In the genomic region with DNA sequence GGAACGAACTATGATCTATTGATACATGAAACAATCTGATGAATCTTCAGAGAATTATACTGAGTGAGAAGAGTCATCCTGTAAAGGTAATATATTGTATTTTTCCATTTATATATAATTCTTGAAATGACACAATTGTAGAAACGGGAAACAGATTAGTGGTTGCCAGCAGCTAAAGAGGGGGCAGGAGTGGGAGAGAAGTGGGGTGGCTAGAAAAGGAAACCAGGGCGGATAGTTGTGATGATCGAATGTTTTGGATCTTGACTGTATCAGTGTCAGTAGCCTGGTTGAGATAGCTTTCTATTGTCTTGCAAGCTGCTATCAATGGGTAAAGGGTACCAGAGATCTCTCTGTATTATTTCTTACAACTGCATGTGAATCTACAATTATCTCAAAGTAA, we compare ENCODE assay signal across 20 cellular contexts. TPM values are rescaled to one million over a fixed set of nuclear protein-coding genes. Genes with fewer than 3 reads are reported as not detected.
A peak's percentile ranks its signal among the peaks of the same experiment; 100 is the strongest.
DNase-seq lines count a peak whose midpoint lies in the region; ATAC-seq lines count a peak whose summit lies in the region.
"Had no signal": no experiment of that assay in that cellular context is flagged by ENCODE, and none has a peak within 500 bp of the region (broad histone marks: within the 10 kb centered on the region; RNA-seq: fewer than 3 reads in every experiment).

No MANE protein-coding gene starts in this region.

- peak; percentile 40 for DNase-seq in activated CD4-positive, alpha-beta memory T cell treated with anti-CD3 and anti-CD28 coated beads for 36 hours
- DNase-seq in activated CD4-positive, alpha-beta memory T cell treated with anti-CD3 and anti-CD28 coated beads, Interleukin-2, amount 10 ng/mL, durations not matched to agents 7 days and 5 days = no peak
- DNase-seq in stimulated activated CD4-positive, alpha-beta T cell treated with anti-CD3 and anti-CD28 coated beads, Interleukin-15, amount 100 ng/mL, for 24 hours = peak; percentile 24
- DNase-seq in stimulated activated CD4-positive, alpha-beta T cell treated with anti-CD3 and anti-CD28 coated beads, Interleukin-2, amount 100 ng/mL, for 24 hours = no peak
- DNase-seq: 8988T; ACHN; AML-193; BE2C; CD4-positive, alpha-beta T cell; CD8-positive, alpha-beta memory T cell; DMS 273 treated with DMSO at 0.1 percent for 48 hours; DMS79 treated with DMSO at 0.1 percent for 48 hours; GF-D8; H9 had no signal

- intact Hi-C loops in activated CD4-positive, alpha-beta memory T cell treated with anti-CD3 and anti-CD28 coated beads for 36 hours (cut with micrococcal nuclease) = loop anchor here (5.0 kb wide), 2 partner anchors 195 to 245 kb away; no protein-coding TSS in a partner anchor

- H3K9me3 Mint-ChIP-seq in activated CD4-positive, alpha-beta memory T cell treated with anti-CD3 and anti-CD28 coated beads for 36 hours = no peaks in the 10 kb centered on the region
- H3K9me3 Mint-ChIP-seq in activated CD4-positive, alpha-beta memory T cell treated with anti-CD3 and anti-CD28 coated beads, Interleukin-2, amount 10 ng/mL, durations not matched to agents 7 days and 5 days = no peaks in the 10 kb centered on the region
- no peaks in the 10 kb centered on the region for H3K9me3 Mint-ChIP-seq in activated T-helper 17 cell treated with anti-CD3 and anti-CD28 coated beads, Interleukin-2, amount 50 U/mL, for 72 hours
- H3K9me3 Mint-ChIP-seq: CD4-positive, alpha-beta T cell; CD8-positive, alpha-beta memory T cell; GM23338; H9 had no signal

- H3K36me3 Mint-ChIP-seq in activated CD4-positive, alpha-beta memory T cell treated with anti-CD3 and anti-CD28 coated beads for 36 hours = no peaks in the 10 kb centered on the region
- H3K36me3 Mint-ChIP-seq in activated CD4-positive, alpha-beta memory T cell treated with anti-CD3 and anti-CD28 coated beads, Interleukin-2, amount 10 ng/mL, durations not matched to agents 7 days and 5 days (ENCODE audit: low read depth) = no peaks in the 10 kb centered on the region
- no peaks in the 10 kb centered on the region for H3K36me3 Mint-ChIP-seq in activated T-helper 17 cell treated with anti-CD3 and anti-CD28 coated beads, Interleukin-2, amount 50 U/mL, for 72 hours (ENCODE audit: low read depth)
- H3K36me3 Mint-ChIP-seq: CD14-positive monocyte; CD8-positive, alpha-beta memory T cell had no signal

- POLR2A ChIA-PET in activated CD4-positive, alpha-beta memory T cell treated with anti-CD3 and anti-CD28 coated beads for 36 hours (lab: Charles Lee) = interaction anchor here (0.5 to 1.5 kb wide), 5 partner anchors 128 to 484 kb away, joined by 3 to 5 read pairs (median 4); no protein-coding TSS in a partner anchor
- POLR2A ChIA-PET in activated CD4-positive, alpha-beta memory T cell treated with anti-CD3 and anti-CD28 coated beads, Interleukin-2, amount 10 ng/mL, durations not matched to agents 7 days and 5 days (lab: Charles Lee) = no interaction called here

- H3K4me1 Mint-ChIP-seq in activated CD4-positive, alpha-beta memory T cell treated with anti-CD3 and anti-CD28 coated beads for 36 hours (ENCODE audit: low read depth) = peaks cover 18% of the 10 kb centered on the region
- peaks cover 14% of the 10 kb centered on the region for H3K4me1 Mint-ChIP-seq in activated CD4-positive, alpha-beta memory T cell treated with anti-CD3 and anti-CD28 coated beads, Interleukin-2, amount 10 ng/mL, durations not matched to agents 7 days and 5 days
- H3K4me1 Mint-ChIP-seq in activated T-helper 17 cell treated with anti-CD3 and anti-CD28 coated beads, Interleukin-2, amount 50 U/mL, for 72 hours = peaks cover 15% of the 10 kb centered on the region

- peak; percentile 63 for ATAC-seq in activated T-helper 17 cell treated with anti-CD3 and anti-CD28 coated beads, Interleukin-2, amount 50 U/mL, for 72 hours (replicated peaks)
- no peak for ATAC-seq in HG03439 (IDR thresholded peaks at IDR 0.05; ENCODE audit: unreplicated experiment)
- ATAC-seq: A549, GM23338, HCT116 had no signal

- H3K4me3 Mint-ChIP-seq in activated CD4-positive, alpha-beta memory T cell treated with anti-CD3 and anti-CD28 coated beads for 36 hours = no peak overlapping the region
- H3K4me3 Mint-ChIP-seq in activated CD4-positive, alpha-beta memory T cell treated with anti-CD3 and anti-CD28 coated beads, Interleukin-2, amount 10 ng/mL, durations not matched to agents 7 days and 5 days = no peak overlapping the region
- H3K4me3 Mint-ChIP-seq in activated T-helper 17 cell treated with anti-CD3 and anti-CD28 coated beads, Interleukin-2, amount 50 U/mL, for 72 hours = peak overlapping the region; percentile 11
- H3K4me3 Mint-ChIP-seq: CD14-positive monocyte; CD4-positive, alpha-beta T cell; CD8-positive, alpha-beta memory T cell; GM23338; H9 had no signal

- H3K27ac Mint-ChIP-seq in activated CD4-positive, alpha-beta memory T cell treated with anti-CD3 and anti-CD28 coated beads for 36 hours = no peak overlapping the region
- no peak overlapping the region for H3K27ac Mint-ChIP-seq in activated CD4-positive, alpha-beta memory T cell treated with anti-CD3 and anti-CD28 coated beads, Interleukin-2, amount 10 ng/mL, durations not matched to agents 7 days and 5 days
- peak overlapping the region; percentile 15 for H3K27ac Mint-ChIP-seq in activated T-helper 17 cell treated with anti-CD3 and anti-CD28 coated beads, Interleukin-2, amount 50 U/mL, for 72 hours
- H3K27ac Mint-ChIP-seq: CD14-positive monocyte; CD4-positive, alpha-beta T cell; CD8-positive, alpha-beta memory T cell; GM23338; H9 had no signal

- peaks cover 8% of the 10 kb centered on the region for H3K27me3 Mint-ChIP-seq in activated CD4-positive, alpha-beta memory T cell treated with anti-CD3 and anti-CD28 coated beads for 36 hours
- peaks cover 13% of the 10 kb centered on the region for H3K27me3 Mint-ChIP-seq in activated CD4-positive, alpha-beta memory T cell treated with anti-CD3 and anti-CD28 coated beads, Interleukin-2, amount 10 ng/mL, durations not matched to agents 7 days and 5 days
- H3K27me3 Mint-ChIP-seq in activated T-helper 17 cell treated with anti-CD3 and anti-CD28 coated beads, Interleukin-2, amount 50 U/mL, for 72 hours = no peaks in the 10 kb centered on the region

- CTCF ChIA-PET in activated CD4-positive, alpha-beta memory T cell treated with anti-CD3 and anti-CD28 coated beads for 36 hours (lab: Charles Lee) = interaction anchor here (0.9 to 7.4 kb wide), 10 partner anchors 25 to 655 kb away, joined by 3 to 151 read pairs (median 4); no protein-coding TSS in a partner anchor
- CTCF ChIA-PET in activated CD4-positive, alpha-beta memory T cell treated with anti-CD3 and anti-CD28 coated beads, Interleukin-2, amount 10 ng/mL, durations not matched to agents 7 days and 5 days (lab: Charles Lee) = interaction anchor here (0.7 to 5.7 kb wide), 15 partner anchors 8 to 511 kb away, joined by 3 to 55 read pairs (median 4); no protein-coding TSS in a partner anchor

RNA-seq across cellular contexts. Expression of a gene that starts 17.7 kb away (rescaled TPM):
- total RNA-seq in activated CD4-positive, alpha-beta memory T cell treated with anti-CD3 and anti-CD28 coated beads for 36 hours = 10 to 100 TPM; 91.9 to 92.3 TPM
- total RNA-seq in activated CD4-positive, alpha-beta memory T cell treated with anti-CD3 and anti-CD28 coated beads, Interleukin-2, amount 10 ng/mL, durations not matched to agents 7 days and 5 days = 100 to 1,000 TPM; 149 to 158 TPM
- 100 to 1,000 TPM; 147 to 167 TPM for total RNA-seq in activated T-helper 17 cell treated with anti-CD3 and anti-CD28 coated beads, Interleukin-2, amount 50 U/mL, for 72 hours

Comparison
In these comparisons a context has a peak if more than half of its experiments do, and no peak if none do; other contexts are left out.
1. DNase-seq: peak in activated CD4-positive, alpha-beta memory T cell treated with anti-CD3 and anti-CD28 coated beads for 36 hours (single experiment) and stimulated activated CD4-positive, alpha-beta T cell treated with anti-CD3 and anti-CD28 coated beads, Interleukin-15, amount 100 ng/mL, for 24 hours (single experiment); none in activated CD4-positive, alpha-beta memory T cell treated with anti-CD3 and anti-CD28 coated beads, Interleukin-2, amount 10 ng/mL, durations not matched to agents 7 days and 5 days (single experiment) and stimulated activated CD4-positive, alpha-beta T cell treated with anti-CD3 and anti-CD28 coated beads, Interleukin-2, amount 100 ng/mL, for 24 hours (0 of 2).